22 cellular contexts compared by ENCODE assay signal in the genomic region with DNA sequence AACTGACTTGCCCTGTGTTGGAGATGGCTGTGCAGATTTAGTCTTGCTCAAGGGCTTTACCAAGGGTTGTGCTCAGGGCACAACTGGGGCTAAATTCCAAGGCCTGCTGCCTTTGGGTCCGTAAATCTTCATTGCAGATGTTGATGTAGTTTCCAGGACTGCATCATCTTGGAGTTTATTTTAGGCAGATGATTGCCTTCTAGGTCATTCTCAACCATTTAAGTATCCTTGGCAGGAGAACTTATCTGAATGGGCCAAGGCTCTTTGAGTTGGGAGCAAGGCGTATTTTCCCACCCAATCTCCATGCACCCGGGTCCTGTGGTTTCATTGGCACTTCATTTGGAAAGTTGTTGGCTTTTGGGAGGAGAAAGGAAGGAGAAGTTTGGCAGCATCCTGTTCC.
A peak's percentile ranks its signal among the peaks of the same experiment; 100 is the strongest.
DNase-seq lines count a peak whose midpoint lies in the region; ATAC-seq, FAIRE-seq and TF ChIP-seq lines count a peak whose summit lies in the region.
"Had no signal": no experiment of that assay in that cellular context is flagged by ENCODE, and none has a peak within 500 bp of the region (broad histone marks: within the 10 kb centered on the region; RNA-seq: fewer than 3 reads in every experiment).

No MANE protein-coding gene starts in this region.

- H3K27me3 ChIP-seq in GM12878 (replicated peaks in 1 of 2; ENCODE audit: control insufficient read depth in 2 of 2, insufficient read depth in 2 of 2, low read length in 1 of 2): no peaks in the 10 kb centered on the region
- H3K27me3 ChIP-seq: ovary had no signal

- H3K27ac ChIP-seq in GM12878 (ENCODE audit: control insufficient read depth, insufficient read depth): peak overlapping the region; percentile 98
- H3K27ac ChIP-seq: 22Rv1 had no signal

- peaks cover 4 to 5% of the 10 kb centered on the region in 2 experiments; a peak in 3 of 4 replicates for H3K36me3 ChIP-seq in GM12878 (ENCODE audit: control insufficient read depth in 2 of 2, insufficient read depth in 2 of 2, low read length in 1 of 2)
- H3K36me3 ChIP-seq: ovary had no signal

- H3K9me3 Mint-ChIP-seq in T-helper 1 cell treated with Interleukin-12 subunit alpha and Interleukin-12 subunit beta and Interleukin-4 antibody, amounts not matched to agents 30 μg/mL and 1 μg/mL, for 36 hours: no peaks in the 10 kb centered on the region
- H3K9me3 Mint-ChIP-seq in neural crest cell: no peaks in the 10 kb centered on the region
- H3K9me3 Mint-ChIP-seq: activated CD4-positive, alpha-beta memory T cell treated with anti-CD3 and anti-CD28 coated beads, Interleukin-2, amount 10 ng/mL, durations not matched to agents 7 days and 5 days; central memory CD8-positive, alpha-beta T cell; T-cell had no signal

- TF ChIP-seq POLR2A in GM12878 (IDR thresholded peaks at IDR 0.05; ENCODE audit: low read depth, low read length): no peak

- H3K27me3 Mint-ChIP-seq in T-helper 1 cell treated with Interleukin-12 subunit alpha and Interleukin-12 subunit beta and Interleukin-4 antibody, amounts not matched to agents 30 μg/mL and 1 μg/mL, for 36 hours (ENCODE audit: low read depth): no peaks in the 10 kb centered on the region
- H3K27me3 Mint-ChIP-seq in neural crest cell (ENCODE audit: low read depth): no peaks in the 10 kb centered on the region
- H3K27me3 Mint-ChIP-seq: activated CD4-positive, alpha-beta memory T cell treated with anti-CD3 and anti-CD28 coated beads, Interleukin-2, amount 10 ng/mL, durations not matched to agents 7 days and 5 days; central memory CD8-positive, alpha-beta T cell; T-cell had no signal

- no peak for FAIRE-seq in GM12878 (lab: Jason Lieb, UNC)
- FAIRE-seq: G401.6, H1, HTR-8/SVneo had no signal

- no peak for TF ChIP-seq RAD21 in GM12878 (IDR thresholded peaks at IDR 0.05; ENCODE audit: insufficient read depth, low read depth, low read length)

- SMC1A ChIA-PET in GM12878 (lab: Charles Lee; ENCODE audit: uncharacterized antibody, unreplicated experiment): interaction anchor here (1.0 to 4.4 kb wide), 5 partner anchors 8 to 213 kb away, joined by 3 to 33 read pairs (median 6); no protein-coding TSS in a partner anchor

- intact Hi-C loops in GM12878 (cut with micrococcal nuclease; ENCODE audit: unreplicated experiment): loop anchor here (10.0 kb wide), 1 partner anchor 218 kb away; no protein-coding TSS in a partner anchor

- TF ChIP-seq CTCF in GM12878 (IDR thresholded peaks at IDR 0.05 in 2 of 3, conservative IDR thresholded peaks at IDR 0.05 in 1 of 3; ENCODE audit: control insufficient read depth in 2 of 3, extremely low read depth in 1 of 3, insufficient read depth in 1 of 3, low read depth in 3 of 3, low read length in 3 of 3) (no peak), neural crest cell (conservative IDR thresholded peaks at IDR 0.05) (no peak)

- ATAC-seq in GM12878: no peak
- ATAC-seq: esophagus mucosa, T-cell had no signal

- no peak overlapping the region for H2AFZ ChIP-seq in GM12878 (ENCODE audit: control insufficient read depth, low read depth, low read length)

- no peak overlapping the region for H3K9ac ChIP-seq in GM12878 (ENCODE audit: control insufficient read depth, insufficient read depth, low read length)

- 100% methylated on average over 3 of the region's 3 CpGs for WGBS in GM12878 (ENCODE audit: insufficient coverage, insufficient replicate concordance, low lambda C conversion rate, missing lambda C conversion rate)

- DNase-seq in T-helper 1 cell: no peak
- DNase-seq in EH (ENCODE audit: low read depth): peak; percentile 43
- DNase-seq in GM12878 (ENCODE audit: low read depth, low spot score): no peak
- DNase-seq in neural crest cell (ENCODE audit: low read depth, low spot score): no peak
- no peak for DNase-seq in NCI-H82 treated with DMSO at 0.1 percent for 48 hours (lab: John Stamatoyannopoulos, UW; ENCODE audit: unreplicated experiment)
- DNase-seq in activated naive CD4-positive, alpha-beta T cell treated with Interleukin-2 at 50 U/mL for 16 hours: no peak
- DNase-seq in mesenteric fat pad (ENCODE audit: low spot score): no peak
- DNase-seq: activated CD4-positive, alpha-beta memory T cell treated with anti-CD3 and anti-CD28 coated beads, Interleukin-2, amount 10 ng/mL, durations not matched to agents 7 days and 5 days; C1 segment of cervical spinal cord; effector CD8-positive, alpha-beta T cell; NCI-H1417; OCI-M1; ovary; SHP77; T-cell had no signal

- BruUV-seq in GM12878 (replicated peaks; lab: Mats Ljungman, UMichigan): no TSS peak

- H3K4me3 Mint-ChIP-seq in T-helper 1 cell treated with Interleukin-12 subunit alpha and Interleukin-12 subunit beta and Interleukin-4 antibody, amounts not matched to agents 30 μg/mL and 1 μg/mL, for 36 hours: no peak overlapping the region
- no peak overlapping the region for H3K4me3 Mint-ChIP-seq in neural crest cell
- H3K4me3 Mint-ChIP-seq: activated CD4-positive, alpha-beta memory T cell treated with anti-CD3 and anti-CD28 coated beads, Interleukin-2, amount 10 ng/mL, durations not matched to agents 7 days and 5 days; central memory CD8-positive, alpha-beta T cell had no signal

- peak overlapping the region; percentile 19 for H3K27ac Mint-ChIP-seq in T-helper 1 cell treated with Interleukin-12 subunit alpha and Interleukin-12 subunit beta and Interleukin-4 antibody, amounts not matched to agents 30 μg/mL and 1 μg/mL, for 36 hours
- H3K27ac Mint-ChIP-seq in neural crest cell (ENCODE audit: unreplicated experiment): peak overlapping the region; percentile 78
- H3K27ac Mint-ChIP-seq: activated CD4-positive, alpha-beta memory T cell treated with anti-CD3 and anti-CD28 coated beads, Interleukin-2, amount 10 ng/mL, durations not matched to agents 7 days and 5 days had no signal

- H3K79me2 ChIP-seq in GM12878 (ENCODE audit: control insufficient read depth, insufficient read depth, low read length): peaks cover 40% of the 10 kb centered on the region

- CTCF ChIA-PET in GM12878 (lab: Yijun Ruan, JAX): interaction anchor here (0.7 to 0.9 kb wide), 2 partner anchors 12 to 213 kb away, joined by 3 read pairs; no protein-coding TSS in a partner anchor

- RAD21 ChIA-PET in GM12878 (lab: Charles Lee; ENCODE audit: unreplicated experiment): interaction anchor here (0.8 to 3.4 kb wide), 7 partner anchors 9 to 201 kb away, joined by 3 to 41 read pairs (median 6); no protein-coding TSS in a partner anchor

- H3K4me1 Mint-ChIP-seq in T-helper 1 cell treated with Interleukin-12 subunit alpha and Interleukin-12 subunit beta and Interleukin-4 antibody, amounts not matched to agents 30 μg/mL and 1 μg/mL, for 36 hours (ENCODE audit: low read depth): peaks cover 67% of the 10 kb centered on the region
- H3K4me1 Mint-ChIP-seq in neural crest cell: peaks cover 57% of the 10 kb centered on the region

- no peaks in the 10 kb centered on the region for H3K9me3 ChIP-seq in GM12878 (replicated peaks; ENCODE audit: control insufficient read depth, insufficient read depth, low read length)
- H3K9me3 ChIP-seq: ovary had no signal

- peaks cover 16% of the 10 kb centered on the region for H3K36me3 Mint-ChIP-seq in T-helper 1 cell treated with Interleukin-12 subunit alpha and Interleukin-12 subunit beta and Interleukin-4 antibody, amounts not matched to agents 30 μg/mL and 1 μg/mL, for 36 hours (ENCODE audit: low read depth)
- H3K36me3 Mint-ChIP-seq in neural crest cell (ENCODE audit: low read depth): peaks cover 12% of the 10 kb centered on the region

- in situ Hi-C loops in GM12878 (cut with MboI): no loop called here

- no peak overlapping the region for H3K4me3 ChIP-seq in GM12878
- H3K4me3 ChIP-seq: ovary had no signal

- H3K4me2 ChIP-seq in GM12878 (ENCODE audit: control insufficient read depth, insufficient read depth): no peak overlapping the region

- H3K4me1 ChIP-seq in GM12878 (ENCODE audit: control insufficient read depth, insufficient read depth, low read length): peaks cover 78% of the 10 kb centered on the region

- no peak for TF ChIP-seq EP300 in GM12878 (IDR thresholded peaks at IDR 0.05; ENCODE audit: borderline replicate concordance in 1 of 2, control insufficient read depth in 1 of 2, low read depth in 2 of 2, low read length in 2 of 2)

- H4K20me1 ChIP-seq in GM12878 (ENCODE audit: control insufficient read depth, insufficient read depth): no peaks in the 10 kb centered on the region

- POLR2A ChIA-PET in GM12878 (lab: Charles Lee): interaction anchor here (0.7 kb wide), 1 partner anchor 96 kb away, joined by 3 read pairs; no protein-coding TSS in a partner anchor

TF ChIP-seq in GM12878, 131 proteins besides CTCF, POLR2A, EP300 and RAD21 (continues in another document):
- no peak for TF ChIP-seq ASH2L (IDR thresholded peaks at IDR 0.05; ENCODE audit: borderline replicate concordance, low read depth)
- no peak for TF ChIP-seq BCL3 (IDR thresholded peaks at IDR 0.05; ENCODE audit: borderline replicate concordance, insufficient read depth, low read depth, low read length, poor library complexity, severe bottlenecking)
- TF ChIP-seq POLR2AphosphoS2 (IDR thresholded peaks at IDR 0.05; ENCODE audit: low read depth, low read length): no peak
- no peak for TF ChIP-seq TBL1XR1 (IDR thresholded peaks at IDR 0.05; ENCODE audit: low read depth, low read length)
- no peak for TF ChIP-seq FOXK2 (IDR thresholded peaks at IDR 0.05)
- TF ChIP-seq, protein P1, sequence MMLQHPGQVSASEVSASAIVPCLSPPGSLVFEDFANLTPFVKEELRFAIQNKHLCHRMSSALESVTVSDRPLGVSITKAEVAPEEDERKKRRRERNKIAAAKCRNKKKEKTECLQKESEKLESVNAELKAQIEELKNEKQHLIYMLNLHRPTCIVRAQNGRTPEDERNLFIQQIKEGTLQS (IDR thresholded peaks at IDR 0.05; ENCODE audit: borderline replicate concordance, extremely low read depth, low read depth, low read length): no peak
- no peak for TF ChIP-seq SRF (IDR thresholded peaks at IDR 0.05; ENCODE audit: low read depth in 2 of 2, low read length in 2 of 2)
